26 cellular contexts compared by ENCODE assay signal in genomic region chr17:3953542-3953941, GRCh38. TPM values are rescaled to one million over a fixed set of nuclear protein-coding genes. Genes with fewer than 3 reads are reported as not detected.
"Had no signal": no experiment of that assay in that cellular context is flagged by ENCODE, and none has a peak within 500 bp of the region (broad histone marks: within the 10 kb centered on the region; RNA-seq: fewer than 3 reads in every experiment).

No MANE protein-coding gene starts in this region.

- H3K9me3 ChIP-seq: MG63, Peyer's patch had no signal

- H3K27ac ChIP-seq: Peyer's patch, RWPE1 had no signal

- H3K27me3 Mint-ChIP-seq: activated CD4-positive, alpha-beta T cell treated with anti-CD3 and anti-CD28 coated beads, Interleukin-2, amount 10 ng/mL, durations not matched to agents 24 days and 14 days; activated CD8-positive, alpha-beta memory T cell treated with anti-CD3 and anti-CD28 coated beads, Interleukin-2, amount 10 ng/mL, durations not matched to agents 7 days and 5 days; activated naive CD4-positive, alpha-beta T cell treated with anti-CD3 and anti-CD28 coated beads, Interleukin-2, amount 10 ng/mL, durations not matched to agents 7 days and 5 days; activated naive CD8-positive, alpha-beta T cell treated with anti-CD3 and anti-CD28 coated beads for 36 hours; activated T-helper 17 cell treated with anti-CD3 and anti-CD28 coated beads, Interleukin-2, amount 50 U/mL, for 72 hours had no signal

- H3K36me3 ChIP-seq: MG63 had no signal

- H3K4me3 Mint-ChIP-seq: activated CD4-positive, alpha-beta T cell treated with anti-CD3 and anti-CD28 coated beads, Interleukin-2, amount 10 ng/mL, durations not matched to agents 24 days and 14 days; activated CD8-positive, alpha-beta memory T cell treated with anti-CD3 and anti-CD28 coated beads, Interleukin-2, amount 10 ng/mL, durations not matched to agents 7 days and 5 days; activated naive CD4-positive, alpha-beta T cell treated with anti-CD3 and anti-CD28 coated beads, Interleukin-2, amount 10 ng/mL, durations not matched to agents 7 days and 5 days; activated naive CD8-positive, alpha-beta T cell treated with anti-CD3 and anti-CD28 coated beads for 36 hours; activated T-helper 17 cell treated with anti-CD3 and anti-CD28 coated beads, Interleukin-2, amount 50 U/mL, for 72 hours; T-helper 1 cell treated with Interleukin-12 subunit alpha and Interleukin-12 subunit beta and Interleukin-4 antibody, amounts not matched to agents 30 μg/mL and 1 μg/mL, for 36 hours had no signal

- H3K27me3 ChIP-seq: MG63, Peyer's patch had no signal

- H3K27ac Mint-ChIP-seq: activated CD8-positive, alpha-beta memory T cell treated with anti-CD3 and anti-CD28 coated beads, Interleukin-2, amount 10 ng/mL, durations not matched to agents 7 days and 5 days; activated naive CD4-positive, alpha-beta T cell treated with anti-CD3 and anti-CD28 coated beads, Interleukin-2, amount 10 ng/mL, durations not matched to agents 7 days and 5 days; activated naive CD8-positive, alpha-beta T cell treated with anti-CD3 and anti-CD28 coated beads for 36 hours; T-helper 1 cell treated with Interleukin-12 subunit alpha and Interleukin-12 subunit beta and Interleukin-4 antibody, amounts not matched to agents 30 μg/mL and 1 μg/mL, for 36 hours had no signal

- H3K4me3 ChIP-seq: MG63, Peyer's patch had no signal

- ATAC-seq: activated CD8-positive, alpha-beta memory T cell treated with anti-CD3 and anti-CD28 coated beads, Interleukin-2, amount 10 ng/mL, durations not matched to agents 7 days and 5 days; activated T-helper 17 cell treated with anti-CD3 and anti-CD28 coated beads, Interleukin-2, amount 50 U/mL, for 72 hours had no signal

- DNase-seq: activated CD4-positive, alpha-beta T cell treated with anti-CD3 and anti-CD28 coated beads for 1 hour; activated CD4-positive, alpha-beta T cell treated with anti-CD3 and anti-CD28 coated beads, Interleukin-2, amount 10 ng/mL, durations not matched to agents 24 days and 14 days; activated CD4-positive, alpha-beta T cell treated with anti-CD3 and anti-CD28 coated beads, Interleukin-2, amount 50 U/mL, for 48 hours; activated CD8-positive, alpha-beta memory T cell treated with anti-CD3 and anti-CD28 coated beads, Interleukin-2, amount 10 ng/mL, durations not matched to agents 7 days and 5 days; activated gamma-delta T cell; activated naive CD4-positive, alpha-beta T cell treated with anti-CD3 and anti-CD28 coated beads, Interleukin-2, amount 10 ng/mL, durations not matched to agents 7 days and 5 days; activated naive CD8-positive, alpha-beta T cell treated with anti-CD3 and anti-CD28 coated beads for 36 hours; activated T-cell treated with anti-CD3 and anti-CD28 coated beads, Interleukin-2, amount 50 U/mL, for 48 hours; cerebellar nuclear complex; MG63; MV-4-11; NCI-H1092 treated with DMSO at 0.1 percent for 48 hours; NCI-H1417 treated with DMSO at 0.1 percent for 48 hours; NCI-H1694 treated with DMSO at 0.1 percent for 48 hours; NCI-H2029 treated with DMSO at 0.1 percent for 48 hours; NCI-H345; NCI-H510A; NCI-H69; NK-92 treated with Interleukin-12 subunit alpha and Interleukin-12 subunit beta, amount 100 ng/mL, for 24 hours; OCI-M1; Peyer's patch; SHP77 treated with DMSO at 0.1 percent for 48 hours had no signal

- H3K9me3 Mint-ChIP-seq: activated CD4-positive, alpha-beta T cell treated with anti-CD3 and anti-CD28 coated beads, Interleukin-2, amount 10 ng/mL, durations not matched to agents 24 days and 14 days; activated naive CD4-positive, alpha-beta T cell treated with anti-CD3 and anti-CD28 coated beads, Interleukin-2, amount 10 ng/mL, durations not matched to agents 7 days and 5 days; activated naive CD8-positive, alpha-beta T cell treated with anti-CD3 and anti-CD28 coated beads for 36 hours; activated T-helper 17 cell treated with anti-CD3 and anti-CD28 coated beads, Interleukin-2, amount 50 U/mL, for 72 hours; T-helper 1 cell treated with Interleukin-12 subunit alpha and Interleukin-12 subunit beta and Interleukin-4 antibody, amounts not matched to agents 30 μg/mL and 1 μg/mL, for 36 hours had no signal

RNA-seq across cellular contexts. Expression of gene P2RX1, which starts 37.3 kb away (rescaled TPM):
- total RNA-seq: SK-MEL-5 had no signal
